In the genomic region with DNA sequence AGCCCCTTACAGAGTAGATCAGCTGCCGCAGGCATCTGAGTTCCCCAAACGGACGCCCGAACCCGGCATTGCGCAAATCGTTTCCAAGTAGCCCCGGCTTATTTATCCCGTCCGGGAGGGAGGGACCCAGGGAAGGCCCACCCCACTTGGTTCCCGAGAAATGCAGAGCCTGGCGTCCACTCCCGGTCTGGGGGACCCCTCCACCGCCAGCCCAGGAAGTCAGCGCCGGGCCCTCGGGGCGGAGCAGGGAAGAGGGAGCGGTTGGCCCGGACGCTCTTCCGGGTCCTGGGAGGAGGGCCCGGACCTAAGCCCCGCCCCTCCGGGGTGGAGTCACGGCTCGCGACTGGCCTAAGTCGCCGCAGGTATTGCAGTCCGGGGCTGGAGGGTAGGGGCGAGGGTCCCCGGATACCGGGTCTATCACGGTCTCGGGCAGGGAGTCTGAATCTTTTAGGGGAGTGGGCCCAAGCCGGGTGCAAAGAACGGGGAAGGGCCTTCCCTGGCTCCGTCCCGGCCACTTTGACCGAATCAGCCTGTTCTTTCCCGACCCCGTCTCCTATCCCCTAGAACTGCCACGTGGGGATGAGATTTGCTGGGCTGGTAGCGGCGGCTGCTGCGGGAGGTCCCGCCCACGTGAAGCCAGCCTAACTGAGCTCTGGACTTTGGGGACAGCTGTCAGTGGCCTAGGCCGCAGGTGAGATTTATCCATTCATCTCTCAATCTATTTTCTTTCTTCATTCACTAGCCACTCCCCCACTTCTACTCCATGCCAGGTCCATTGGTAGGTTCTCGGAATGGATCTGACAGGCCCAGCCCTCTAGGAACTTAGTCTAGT, we compare ENCODE assay signal across 8 cellular contexts. TPM values are rescaled to one million over a fixed set of nuclear protein-coding genes. Genes with fewer than 3 reads are reported as not detected.
DNase-seq lines count a peak whose midpoint lies in the region; ATAC-seq, FAIRE-seq and TF ChIP-seq lines count a peak whose summit lies in the region.

A gene with protein sequence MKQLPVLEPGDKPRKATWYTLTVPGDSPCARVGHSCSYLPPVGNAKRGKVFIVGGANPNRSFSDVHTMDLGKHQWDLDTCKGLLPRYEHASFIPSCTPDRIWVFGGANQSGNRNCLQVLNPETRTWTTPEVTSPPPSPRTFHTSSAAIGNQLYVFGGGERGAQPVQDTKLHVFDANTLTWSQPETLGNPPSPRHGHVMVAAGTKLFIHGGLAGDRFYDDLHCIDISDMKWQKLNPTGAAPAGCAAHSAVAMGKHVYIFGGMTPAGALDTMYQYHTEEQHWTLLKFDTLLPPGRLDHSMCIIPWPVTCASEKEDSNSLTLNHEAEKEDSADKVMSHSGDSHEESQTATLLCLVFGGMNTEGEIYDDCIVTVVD (plus strand): TSS at position 327 of the 832 bp plus-strand sequence. CDS start 2,472 bp downstream, outside the sequence.

- DNase-seq in NCI-H2196 (lab: John Stamatoyannopoulos, UW; ENCODE audit: unreplicated experiment) (peak; percentile 87), bronchial epithelial cell (ENCODE audit: low read depth) (peak; percentile 84), iPS-NIHi7 (ENCODE audit: extremely low spot score) (peak; percentile 99), smooth muscle cell of the brain vasculature (ENCODE audit: low read depth, low spot score) (peak; percentile 86)

- H2AFZ ChIP-seq in ACC112 (ENCODE audit: low read length, unreplicated experiment): peak within 1 kb of the TSS; percentile 89

- H3K79me2 ChIP-seq in ACC112 (ENCODE audit: control insufficient read depth, insufficient read depth, low read length, unreplicated experiment): peaks cover 6% of the 10 kb centered on the region

- H3K4me3 ChIP-seq in ACC112 (ENCODE audit: low read depth, low read length): peak within 1 kb of the TSS; percentile 83
- H3K4me3 ChIP-seq in WI38 (ENCODE audit: low read depth, low read length): peak within 1 kb of the TSS; percentile 68
- H3K4me3 ChIP-seq in bronchial epithelial cell (ENCODE audit: low read depth, low read length): peak within 1 kb of the TSS; percentile 90

- H3K36me3 ChIP-seq in ACC112 (ENCODE audit: insufficient read depth, low read length) (peaks cover 8% of the 10 kb centered on the region; the same call in 1 of the 2 replicates), bronchial epithelial cell (ENCODE audit: control insufficient read depth, insufficient read depth, low read length) (peaks cover 1% of the 10 kb centered on the region)

- no peaks in the 10 kb centered on the region for H3K4me1 ChIP-seq in ACC112 (ENCODE audit: control insufficient read depth, insufficient read depth, low read length, unreplicated experiment)

- H3K27ac ChIP-seq in ACC112 (ENCODE audit: low read depth, low read length): peak within 1 kb of the TSS; percentile 80

- TF ChIP-seq CTCF in WI38 (IDR thresholded peaks at IDR 0.05; ENCODE audit: low read depth, low read length) (no peak), bronchial epithelial cell (IDR thresholded peaks at IDR 0.05; ENCODE audit: insufficient read depth, low read length, severe bottlenecking) (no peak)

- no peak for FAIRE-seq in bronchial epithelial cell (lab: Jason Lieb, UNC)

- H3K27me3 ChIP-seq in ACC112 (ENCODE audit: insufficient read depth, low read length): no peaks in the 10 kb centered on the region
- H3K27me3 ChIP-seq in bronchial epithelial cell (ENCODE audit: control insufficient read depth, insufficient read depth, low read length): no peaks in the 10 kb centered on the region

- peak; percentile 98 for ATAC-seq in GM18868 (IDR thresholded peaks at IDR 0.05; ENCODE audit: unreplicated experiment)
- peak; percentile 99 for ATAC-seq in HG03108 (IDR thresholded peaks at IDR 0.05; ENCODE audit: unreplicated experiment)

RNA-seq across cellular contexts. Expression of the gene that starts here (rescaled TPM):
- total RNA-seq in bronchial epithelial cell: 29.1 and 41.3 TPM in 2 replicates

Comparison
In these comparisons a context has a peak if more than half of its experiments do, and no peak if none do; other contexts are left out.
1. Peak in every context shown above with its lines: DNase-seq, ATAC-seq, H3K4me3 ChIP-seq and H3K27ac ChIP-seq.